1 cellular context compared by ENCODE assay signal in genomic region chr19:3723883-3724282, GRCh38.
TF ChIP-seq lines count a peak whose summit lies in the region.

No MANE protein-coding gene starts in this region.

TF ChIP-seq in WTC11, 78 proteins besides CTCF, POLR2A, EP300 and RAD21:
- TF ChIP-seq AR (CRISPR knock-in tag; IDR thresholded peaks at IDR 0.05) (no peak), ARID4B (CRISPR knock-in tag; IDR thresholded peaks at IDR 0.05; ENCODE audit: borderline replicate concordance) (no peak), MAX (CRISPR knock-in tag; IDR thresholded peaks at IDR 0.05) (no peak), GTF2I (CRISPR knock-in tag; conservative IDR thresholded peaks at IDR 0.05) (no peak), CBFB (CRISPR knock-in tag; IDR thresholded peaks at IDR 0.05; ENCODE audit: low read depth) (no peak), E2F5 (CRISPR knock-in tag; IDR thresholded peaks at IDR 0.05) (no peak), ZNF512 (CRISPR knock-in tag; IDR thresholded peaks at IDR 0.05; ENCODE audit: borderline replicate concordance) (no peak), ATF2 (CRISPR knock-in tag; IDR thresholded peaks at IDR 0.05; ENCODE audit: borderline replicate concordance, low read depth) (no peak), AFF4 (CRISPR knock-in tag; IDR thresholded peaks at IDR 0.05; ENCODE audit: borderline replicate concordance) (no peak), NFE2L1 (CRISPR knock-in tag; IDR thresholded peaks at IDR 0.05) (no peak)
